In the genomic region with DNA sequence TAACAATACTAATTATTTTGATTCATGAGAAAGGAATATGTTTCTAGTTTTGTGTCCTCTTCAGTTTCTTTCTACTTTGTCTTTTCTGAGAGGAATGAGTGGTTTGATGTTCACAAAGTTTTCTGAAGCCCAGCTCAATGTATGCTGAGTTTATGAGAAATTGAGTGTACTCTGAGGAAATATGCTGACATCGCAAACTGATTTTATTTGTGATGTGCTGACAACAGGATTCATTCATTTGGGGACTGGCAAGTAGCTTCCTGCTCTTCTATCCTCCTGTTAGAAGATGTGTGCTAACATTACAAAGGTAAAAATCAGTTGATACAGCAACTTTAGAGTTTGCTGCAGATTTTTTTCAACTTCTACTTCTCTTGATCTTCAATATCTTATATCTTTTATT, we compare ENCODE assay signal across 22 cellular contexts.
DNase-seq lines count a peak whose midpoint lies in the region; ATAC-seq, FAIRE-seq and TF ChIP-seq lines count a peak whose summit lies in the region.
"Had no signal": no experiment of that assay in that cellular context is flagged by ENCODE, and none has a peak within 500 bp of the region (broad histone marks: within the 10 kb centered on the region; RNA-seq: fewer than 3 reads in every experiment).

No MANE protein-coding gene starts in this region.

- H3K9me3 ChIP-seq in A549 = no peaks in the 10 kb centered on the region
- H3K9me3 ChIP-seq in MM.1S (replicated peaks; ENCODE audit: insufficient read depth, low read length) = no peaks in the 10 kb centered on the region
- no peaks in the 10 kb centered on the region for H3K9me3 ChIP-seq in SK-N-MC (ENCODE audit: low read depth, low read length)
- H3K9me3 ChIP-seq in smooth muscle cell (replicated peaks; ENCODE audit: low read depth) = no peaks in the 10 kb centered on the region
- H3K9me3 ChIP-seq in WERI-Rb-1 (ENCODE audit: severe bottlenecking) = no peaks in the 10 kb centered on the region
- H3K9me3 ChIP-seq: BE2C, BLaER1, Caco-2 had no signal

- no peak for TF ChIP-seq EP300 in A549 (IDR thresholded peaks at IDR 0.05)

- no peak overlapping the region for H3K4me2 ChIP-seq in A549
- no peak overlapping the region for H3K4me2 ChIP-seq in MM.1S (ENCODE audit: low read depth, low read length)
- H3K4me2 ChIP-seq in smooth muscle cell = no peak overlapping the region
- H3K4me2 ChIP-seq: BLaER1 had no signal

- H3K27me3 ChIP-seq in MM.1S (replicated peaks; ENCODE audit: insufficient read depth, low read length) (no peaks in the 10 kb centered on the region), smooth muscle cell (ENCODE audit: low read depth) (no peaks in the 10 kb centered on the region), WERI-Rb-1 (ENCODE audit: insufficient read depth, low read depth, severe bottlenecking) (no peaks in the 10 kb centered on the region)
- H3K27me3 ChIP-seq: BE2C, BLaER1 had no signal

- TF ChIP-seq CTCF in A549 (IDR thresholded peaks at IDR 0.05) (no peak), MM.1S (IDR thresholded peaks at IDR 0.05; ENCODE audit: low read length) (no peak), omental fat pad (IDR thresholded peaks at IDR 0.05) (no peak), smooth muscle cell (IDR thresholded peaks at IDR 0.05; ENCODE audit: borderline replicate concordance, insufficient read depth, poor library complexity, severe bottlenecking) (no peak), WERI-Rb-1 (IDR thresholded peaks at IDR 0.05; ENCODE audit: low read depth, low read length) (no peak)

- H3K36me3 ChIP-seq in MM.1S (replicated peaks; ENCODE audit: insufficient read depth, low read length) = no peaks in the 10 kb centered on the region
- no peaks in the 10 kb centered on the region for H3K36me3 ChIP-seq in SK-N-MC (ENCODE audit: insufficient read depth, low read length)
- H3K36me3 ChIP-seq in smooth muscle cell (ENCODE audit: low read depth) = no peaks in the 10 kb centered on the region
- no peaks in the 10 kb centered on the region for H3K36me3 ChIP-seq in WERI-Rb-1
- H3K36me3 ChIP-seq: BE2C, BLaER1 had no signal

- no peak for FAIRE-seq in A549 (lab: Jason Lieb, UNC)
- FAIRE-seq: G401.6, GM12891, GM19239 had no signal

- TF ChIP-seq RAD21 in A549 (conservative IDR thresholded peaks at IDR 0.05 in 1 of 2, IDR thresholded peaks at IDR 0.05 in 1 of 2) = no peak

- no peak for TF ChIP-seq POLR2A in A549 (IDR thresholded peaks at IDR 0.05; ENCODE audit: low read length)

- ATAC-seq in A549 (no peak), omental fat pad (ENCODE audit: low FRiP score) (no peak)
- ATAC-seq: CD8-positive, alpha-beta T cell had no signal

- POLR2A ChIA-PET in A549 (lab: Yijun Ruan, JAX) = no interaction called here

- H3K4me3 ChIP-seq in A549 = no peak overlapping the region
- H3K4me3 ChIP-seq in MM.1S (ENCODE audit: low read length) = no peak overlapping the region
- peak overlapping the region; percentile 4; the same call in 1 of the 2 replicates for H3K4me3 ChIP-seq in SK-N-MC
- no peak overlapping the region for H3K4me3 ChIP-seq in smooth muscle cell
- H3K4me3 ChIP-seq in WERI-Rb-1 (ENCODE audit: low read depth, low read length) = no peak overlapping the region
- H3K4me3 ChIP-seq: BLaER1 had no signal

- H4K20me1 ChIP-seq in MM.1S (ENCODE audit: insufficient read depth, low read length) (no peaks in the 10 kb centered on the region), smooth muscle cell (ENCODE audit: low read depth) (no peaks in the 10 kb centered on the region)
- H4K20me1 ChIP-seq: BLaER1 had no signal

- CTCF ChIA-PET in A549 (lab: Yijun Ruan, JAX) = no interaction called here

- H2AFZ ChIP-seq in MM.1S (ENCODE audit: low read length) (no peak overlapping the region), smooth muscle cell (ENCODE audit: low read depth) (no peak overlapping the region)

- DNase-seq in NCI-H748 (lab: John Stamatoyannopoulos, UW; ENCODE audit: unreplicated experiment) (peak; percentile 21), NCI-H748 treated with DMSO at 0.1 percent for 48 hours (lab: John Stamatoyannopoulos, UW) (no peak), A549 (ENCODE audit: low read depth in 1 of 2, low spot score in 1 of 2) (no peak), MM.1S (peak; percentile 15), SK-N-MC (ENCODE audit: low read depth, low spot score) (peak; percentile 28), omental fat pad (ENCODE audit: low spot score) (no peak), smooth muscle cell (lab: John Stamatoyannopoulos, UW; ENCODE audit: unreplicated experiment) (no peak), WERI-Rb-1 (no peak)
- DNase-seq: ACHN; BE2C; C1 segment of cervical spinal cord; Caco-2; Calu3; CD4-positive, CD25-positive, alpha-beta regulatory T cell; CD8-positive, alpha-beta T cell; DMS79 treated with DMSO at 0.1 percent for 48 hours; GF-D8 had no signal

- H3K9me2 ChIP-seq in MM.1S (replicated peaks; ENCODE audit: insufficient read depth, low read length) = no peaks in the 10 kb centered on the region

- WGBS in A549 (ENCODE audit: missing lambda C conversion rate) = 56% methylated on average over 1 of the region's 1 CpG
- WGBS in smooth muscle cell (ENCODE audit: low lambda C conversion rate) = 86% methylated on average over 1 of the region's 1 CpG

- H3K4me1 ChIP-seq in A549 = no peaks in the 10 kb centered on the region
- no peaks in the 10 kb centered on the region for H3K4me1 ChIP-seq in MM.1S (ENCODE audit: low read length)
- H3K4me1 ChIP-seq in smooth muscle cell (ENCODE audit: low read depth) = no peaks in the 10 kb centered on the region
- H3K4me1 ChIP-seq: BE2C, BLaER1, Caco-2 had no signal

- H3K79me2 ChIP-seq in MM.1S (ENCODE audit: low read length) (no peaks in the 10 kb centered on the region), smooth muscle cell (ENCODE audit: low read depth) (no peaks in the 10 kb centered on the region)

- no peak overlapping the region for H3K27ac ChIP-seq in A549
- no peak overlapping the region for H3K27ac ChIP-seq in MM.1S (ENCODE audit: low read length)
- H3K27ac ChIP-seq in SK-N-MC = no peak overlapping the region; the same call in 1 of the 2 replicates
- H3K27ac ChIP-seq in smooth muscle cell (ENCODE audit: low read depth) = no peak overlapping the region
- H3K27ac ChIP-seq in WERI-Rb-1 = no peak overlapping the region
- H3K27ac ChIP-seq: 22Rv1, BLaER1 had no signal

- no peaks in the 10 kb centered on the region for H3F3A ChIP-seq in MM.1S (ENCODE audit: insufficient read depth, low read length)
- no peaks in the 10 kb centered on the region for H3F3A ChIP-seq in smooth muscle cell (ENCODE audit: low read depth)

- H3K9ac ChIP-seq in MM.1S (ENCODE audit: low read length) (no peak overlapping the region), SK-N-MC (ENCODE audit: insufficient read length) (no peak overlapping the region), smooth muscle cell (ENCODE audit: low read depth) (no peak overlapping the region)
- H3K9ac ChIP-seq: BLaER1 had no signal

TF ChIP-seq in A549, 52 proteins besides CTCF, POLR2A, EP300 and RAD21:
- TF ChIP-seq MAFK (IDR thresholded peaks at IDR 0.05; ENCODE audit: partially characterized antibody) = peak; percentile 74
- TF ChIP-seq ZFP36 (IDR thresholded peaks at IDR 0.05; ENCODE audit: borderline replicate concordance, partially characterized antibody) = no peak

Comparison
In these comparisons a context has a peak if more than half of its experiments do, and no peak if none do; other contexts are left out.
1. DNase-seq: peak in NCI-H748 (single experiment), MM.1S (single experiment) and SK-N-MC (single experiment); none in NCI-H748 treated with DMSO at 0.1 percent for 48 hours (single experiment), A549 (0 of 2), omental fat pad (single experiment), smooth muscle cell (single experiment) and WERI-Rb-1 (single experiment).